In the genomic region with DNA sequence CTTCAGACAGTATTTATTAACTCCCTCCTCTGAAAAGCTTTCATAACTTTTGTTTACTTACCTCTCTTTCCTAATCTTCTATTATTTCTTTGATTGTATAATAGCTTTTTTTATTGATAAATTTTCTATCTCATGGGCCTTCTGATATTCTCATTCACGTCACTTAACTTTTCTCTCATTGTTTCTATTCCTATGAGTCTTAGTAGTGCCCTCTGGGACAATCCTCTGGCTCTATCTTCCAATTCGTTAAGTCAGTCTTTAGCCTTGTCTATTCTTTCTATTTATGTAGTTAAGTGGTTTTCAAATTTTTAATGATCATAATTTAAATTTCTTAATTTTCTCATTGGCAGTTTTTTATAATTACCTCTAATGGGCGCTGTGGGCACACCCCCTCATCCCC, we compare ENCODE assay signal across 35 cellular contexts. TPM values are rescaled to one million over a fixed set of nuclear protein-coding genes. Genes with fewer than 3 reads are reported as not detected.
"Had no signal": no experiment of that assay in that cellular context is flagged by ENCODE, and none has a peak within 500 bp of the region (broad histone marks: within the 10 kb centered on the region; RNA-seq: fewer than 3 reads in every experiment).

No MANE protein-coding gene starts in this region.

- H3K4me3 ChIP-seq: MG63 had no signal

- H3K27me3 ChIP-seq: MG63 had no signal

- H3K27ac ChIP-seq: KMS-11 had no signal

- H3K4me2 ChIP-seq: KMS-11 had no signal

- H3K9me3 ChIP-seq: MG63 had no signal

- H3K36me3 ChIP-seq: MG63 had no signal

- DNase-seq: Karpas-422, Kasumi-1, MG63, MM.1S, MV-4-11, NCI-H1048, NCI-H1092, NCI-H1092 treated with DMSO at 0.1 percent for 48 hours, NCI-H1105, NCI-H1105 treated with DMSO at 0.1 percent for 48 hours, NCI-H1417, NCI-H1417 treated with DMSO at 0.1 percent for 48 hours, NCI-H1436, NCI-H1436 treated with DMSO at 0.1 percent for 48 hours, NCI-H146, NCI-H1694, NCI-H1694 treated with DMSO at 0.1 percent for 48 hours, NCI-H187, NCI-H187 treated with DMSO at 0.1 percent for 48 hours, NCI-H1930, NCI-H2029, NCI-H2029 treated with DMSO at 0.1 percent for 48 hours, NCI-H2081, NCI-H2081 treated with DMSO at 0.1 percent for 48 hours, NCI-H2107, NCI-H2171, NCI-H2171 treated with DMSO at 0.1 percent for 48 hours, NCI-H2227 treated with DMSO at 0.1 percent for 48 hours, NCI-H226, NCI-H345, NCI-H446, NCI-H446 treated with DMSO at 0.1 percent for 48 hours, NCI-H510A had no signal

- H3K9ac ChIP-seq: KMS-11 had no signal

RNA-seq across cellular contexts. Expression of gene ELMO1, which starts 6.4 kb away (rescaled TPM):
- total RNA-seq: LHCN-M2 had no signal
